17 cellular contexts compared by ENCODE assay signal in the genomic region with DNA sequence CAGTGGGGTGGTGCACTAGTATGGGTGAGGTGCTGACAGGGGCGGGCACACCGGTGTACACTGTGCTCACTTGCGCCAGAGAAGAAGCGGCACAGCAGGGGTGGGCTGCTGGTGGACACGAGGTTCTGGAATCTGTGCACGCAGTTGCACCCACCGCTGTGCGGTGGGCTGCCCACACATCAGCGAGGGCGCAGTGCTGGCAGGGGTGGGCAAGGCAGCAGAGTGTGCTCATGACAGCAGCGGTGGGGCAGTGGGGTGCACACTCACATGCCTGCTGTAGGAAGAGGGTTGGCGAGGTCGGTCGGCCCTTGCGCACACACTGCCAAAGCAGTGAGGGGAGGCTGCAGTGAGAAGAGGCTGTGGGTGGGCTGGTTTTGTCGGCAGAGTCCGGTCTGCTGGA.
"Had no signal": no experiment of that assay in that cellular context is flagged by ENCODE, and none has a peak within 500 bp of the region (broad histone marks: within the 10 kb centered on the region; RNA-seq: fewer than 3 reads in every experiment).

No MANE protein-coding gene starts in this region.

- H3K27ac Mint-ChIP-seq: nephron, type B pancreatic cell had no signal

- H3K27ac ChIP-seq: hepatocyte, right atrium auricular region, sigmoid colon, skin epidermis, thyroid gland, uterus had no signal

- DNase-seq: dermis blood vessel endothelial cell; erythroblast; foreskin melanocyte; head of caudate nucleus; left colon; left ventricle myocardium superior; mesendoderm; naive B cell; sigmoid colon; stimulated activated naive CD4-positive, alpha-beta T cell treated with Interleukin-2 at 50 U/mL for 16 hours; thyroid gland; uterus had no signal

- H3K9me3 ChIP-seq: thyroid gland, uterus had no signal

- H3K4me1 ChIP-seq: right atrium auricular region, sigmoid colon, thyroid gland, uterus had no signal

- H3K4me3 Mint-ChIP-seq: naive B cell, nephron, type B pancreatic cell had no signal

- H3K4me1 Mint-ChIP-seq: naive B cell, nephron had no signal

- H3K27me3 ChIP-seq: hepatocyte, right atrium auricular region, sigmoid colon, thyroid gland, uterus had no signal

- H3K36me3 ChIP-seq: right atrium auricular region, sigmoid colon, thyroid gland, uterus had no signal

- ATAC-seq: left colon, left ventricle myocardium superior had no signal

- H3K36me3 Mint-ChIP-seq: naive B cell had no signal

- H3K4me3 ChIP-seq: hepatocyte, right atrium auricular region, sigmoid colon, skin epidermis, thyroid gland, uterus had no signal
